ENCODE assay signal across 8 cellular contexts in the genomic region with DNA sequence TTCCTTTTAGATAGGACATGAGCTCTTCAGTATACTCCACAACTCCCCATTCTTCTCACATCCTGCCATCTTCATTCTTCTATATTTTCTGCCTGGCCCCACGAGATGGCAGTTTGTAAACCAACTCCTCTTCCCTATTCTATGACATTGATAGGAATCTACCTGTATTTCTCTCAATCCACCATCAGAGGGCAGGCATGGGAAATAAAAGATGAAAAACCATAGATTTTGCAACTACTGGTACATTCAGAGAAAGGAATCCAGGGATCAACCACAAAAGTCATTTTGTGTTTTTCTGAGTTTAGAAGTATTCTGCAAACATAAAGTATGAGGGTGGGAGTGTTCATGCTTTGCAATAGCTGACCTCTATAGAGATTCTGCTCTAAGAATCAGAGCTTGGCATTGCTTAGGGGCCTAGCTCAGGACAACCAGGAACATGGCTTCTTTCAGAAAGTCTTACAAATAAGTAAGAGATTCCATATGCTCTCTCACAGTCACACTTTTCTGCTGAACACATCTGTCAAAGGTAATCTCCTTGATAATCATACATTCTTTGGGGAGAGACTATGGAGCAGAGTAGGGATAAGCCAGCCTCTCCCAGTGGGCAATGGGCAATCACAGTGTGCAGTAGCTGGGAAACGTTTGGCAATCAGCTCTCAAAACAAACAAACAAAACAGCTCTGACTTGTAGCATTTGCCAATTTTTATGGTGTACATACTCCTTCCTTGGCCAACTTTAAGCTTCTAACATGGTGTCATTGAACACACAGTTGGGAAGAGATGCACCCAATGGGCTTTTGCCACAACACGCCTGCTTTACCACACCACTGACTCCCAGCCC. TPM values are rescaled to one million over a fixed set of nuclear protein-coding genes. Genes with fewer than 3 reads are reported as not detected.
DNase-seq lines count a peak whose midpoint lies in the region; ATAC-seq and TF ChIP-seq lines count a peak whose summit lies in the region.

No MANE protein-coding gene starts in this region.

- peak; percentile 69 for TF ChIP-seq RAD21 in SK-N-SH (IDR thresholded peaks at IDR 0.05; ENCODE audit: low read length)

- H3K27ac ChIP-seq in CD4-positive, alpha-beta T cell (ENCODE audit: low read depth, low read length): no peak overlapping the region
- H3K27ac ChIP-seq in SK-N-SH (ENCODE audit: low read depth in 2 of 2, low read length in 1 of 2): no peak overlapping the region
- H3K27ac ChIP-seq in neural progenitor cell: no peak overlapping the region

- H3K4me2 ChIP-seq in SK-N-SH (no peak overlapping the region), neural progenitor cell (no peak overlapping the region)

- POLR2A ChIA-PET in CD4-positive, alpha-beta T cell (lab: Charles Lee): no interaction called here
- POLR2A ChIA-PET in SK-N-SH (lab: Yijun Ruan, JAX): no interaction called here

- no peaks in the 10 kb centered on the region for H3K36me3 Mint-ChIP-seq in CD4-positive, alpha-beta T cell (ENCODE audit: low read depth)
- H3K36me3 Mint-ChIP-seq in neural progenitor cell: no peaks in the 10 kb centered on the region

- peaks cover 9% of the 10 kb centered on the region for H3K27me3 ChIP-seq in CD4-positive, alpha-beta T cell (ENCODE audit: control insufficient read depth, insufficient read depth, low read length)
- H3K27me3 ChIP-seq in SK-N-SH (ENCODE audit: insufficient read depth) (no peaks in the 10 kb centered on the region), neural progenitor cell (no peaks in the 10 kb centered on the region)

- H3K9me3 Mint-ChIP-seq in CD4-positive, alpha-beta T cell: no peaks in the 10 kb centered on the region
- H3K9me3 Mint-ChIP-seq in neural progenitor cell: no peaks in the 10 kb centered on the region

- H3K4me1 ChIP-seq in SK-N-SH (ENCODE audit: control insufficient read depth in 1 of 2, insufficient read depth in 2 of 2, low read depth in 1 of 2, low read length in 1 of 2): no peaks in the 10 kb centered on the region
- no peaks in the 10 kb centered on the region for H3K4me1 ChIP-seq in neural progenitor cell

- TF ChIP-seq EP300 in SK-N-SH (IDR thresholded peaks at IDR 0.05; ENCODE audit: borderline replicate concordance in 1 of 2, low read depth in 1 of 2, low read length in 1 of 2): no peak

- H3K79me2 ChIP-seq in SK-N-SH (ENCODE audit: insufficient read depth) (no peaks in the 10 kb centered on the region), neural progenitor cell (ENCODE audit: low read depth) (no peaks in the 10 kb centered on the region)

- CTCF ChIA-PET in CD4-positive, alpha-beta T cell (lab: Charles Lee): interaction anchor here (1.3 to 1.6 kb wide), 3 partner anchors 9 to 293 kb away, joined by 3 to 4 read pairs (median 4); no protein-coding TSS in a partner anchor
- CTCF ChIA-PET in SK-N-SH (lab: Yijun Ruan, JAX): interaction anchor here (0.6 to 4.4 kb wide), 19 partner anchors 9 to 303 kb away, joined by 3 to 26 read pairs (median 4); no protein-coding TSS in a partner anchor

- intact Hi-C loops in CD4-positive, alpha-beta T cell (cut with DNase I, micrococcal nuclease): loop anchor here (1.0 to 2.0 kb wide), 4 partner anchors 206 to 294 kb away; no protein-coding TSS in a partner anchor

- H2AFZ ChIP-seq in SK-N-SH (ENCODE audit: low read depth) (no peak overlapping the region), neural progenitor cell (replicated peaks) (no peak overlapping the region)

- no peaks in the 10 kb centered on the region for H4K20me1 ChIP-seq in SK-N-SH (ENCODE audit: insufficient read depth)
- H4K20me1 ChIP-seq in neural progenitor cell (ENCODE audit: low read depth): no peaks in the 10 kb centered on the region

- H3K4me3 ChIP-seq in SK-N-SH (ENCODE audit: low read depth in 2 of 2, low read length in 1 of 2) (no peak overlapping the region), neural progenitor cell (no peak overlapping the region)

- peak; percentile 69 for ATAC-seq in CD4-positive, alpha-beta T cell (ENCODE audit: poor library complexity)
- peak; percentile 63 for ATAC-seq in GM18868 (IDR thresholded peaks at IDR 0.05; ENCODE audit: unreplicated experiment)
- ATAC-seq in GM19467 (IDR thresholded peaks at IDR 0.05; ENCODE audit: unreplicated experiment): no peak
- ATAC-seq in GM21529 (IDR thresholded peaks at IDR 0.05; ENCODE audit: unreplicated experiment): no peak

- H3K9me3 ChIP-seq in CD4-positive, alpha-beta T cell (ENCODE audit: control insufficient read depth, low read length): no peaks in the 10 kb centered on the region
- H3K9me3 ChIP-seq in SK-N-SH (no peaks in the 10 kb centered on the region), neural progenitor cell (ENCODE audit: low read depth) (no peaks in the 10 kb centered on the region)

- H3K27me3 Mint-ChIP-seq in CD4-positive, alpha-beta T cell: peaks cover 32% of the 10 kb centered on the region
- peaks cover 6% of the 10 kb centered on the region for H3K27me3 Mint-ChIP-seq in neural progenitor cell (ENCODE audit: insufficient read depth, low read depth)

- 10% methylated on average over 3 of the region's 3 CpGs for WGBS in SK-N-SH (ENCODE audit: low lambda C conversion rate)

- H3K9ac ChIP-seq in SK-N-SH (no peak overlapping the region), neural progenitor cell (no peak overlapping the region)

- H3K4me1 Mint-ChIP-seq in CD4-positive, alpha-beta T cell (ENCODE audit: low read depth): no peaks in the 10 kb centered on the region
- H3K4me1 Mint-ChIP-seq in neural progenitor cell: no peaks in the 10 kb centered on the region

- no peak for DNase-seq in CD4-positive, alpha-beta T cell
- DNase-seq in NCI-H1048 (lab: John Stamatoyannopoulos, UW) (peak; percentile 15), SK-N-SH (peak; percentile 35), fibroblast of gingiva (ENCODE audit: low read depth) (peak; percentile 82), neural progenitor cell (ENCODE audit: low spot score) (peak; percentile 33)

- no peaks in the 10 kb centered on the region for H3F3A ChIP-seq in SK-N-SH (replicated peaks; ENCODE audit: insufficient read depth)
- H3F3A ChIP-seq in neural progenitor cell (ENCODE audit: low read depth): no peaks in the 10 kb centered on the region

- no peak overlapping the region for H3K27ac Mint-ChIP-seq in CD4-positive, alpha-beta T cell
- no peak overlapping the region for H3K27ac Mint-ChIP-seq in neural progenitor cell

- no peaks in the 10 kb centered on the region for H3K9me2 ChIP-seq in SK-N-SH

- H3K36me3 ChIP-seq in SK-N-SH (replicated peaks in 1 of 2; ENCODE audit: control insufficient read depth in 1 of 2, insufficient read depth in 2 of 2, low read length in 1 of 2): no peaks in the 10 kb centered on the region
- no peaks in the 10 kb centered on the region for H3K36me3 ChIP-seq in neural progenitor cell

- no peak overlapping the region for H3K4me3 Mint-ChIP-seq in CD4-positive, alpha-beta T cell
- H3K4me3 Mint-ChIP-seq in neural progenitor cell: no peak overlapping the region

- TF ChIP-seq CTCF in CD4-positive, alpha-beta T cell (IDR thresholded peaks at IDR 0.05): peak; percentile 67
- TF ChIP-seq CTCF in SK-N-SH (IDR thresholded peaks at IDR 0.05) (peak; percentile 67), neural progenitor cell (IDR thresholded peaks at IDR 0.05) (peak; percentile 68)

TF ChIP-seq in SK-N-SH, 30 proteins besides CTCF, POLR2A, EP300 and RAD21:
- TF ChIP-seq SMC3 (IDR thresholded peaks at IDR 0.05; ENCODE audit: low read depth, low read length): peak; percentile 41
- TF ChIP-seq GATA2 (CRISPR knock-in tag; IDR thresholded peaks at IDR 0.05): peak; percentile 74
- no peak for TF ChIP-seq NFIC (IDR thresholded peaks at IDR 0.05; ENCODE audit: borderline replicate concordance)

RNA-seq across cellular contexts. Expression of a gene that starts 43.1 kb away (rescaled TPM):
- 100 to 1,000 TPM; 166 to 171 TPM for total RNA-seq in CD4-positive, alpha-beta T cell
- 23.3 and 37.3 TPM in 2 replicates for polyA plus RNA-seq in SK-N-SH (2012; rRNA removed)
- polyA plus RNA-seq in SK-N-SH (2012; cell fraction: cytosol; rRNA removed): 24.7 and 27.3 TPM in 2 replicates
- 78.6 and 117 TPM in 2 replicates for polyA plus RNA-seq in SK-N-SH (2012; cell fraction: nucleus; rRNA removed)
- total RNA-seq in neural progenitor cell (ENCODE audit: low replicate concordance): 154 and 203 TPM in 2 replicates

Comparison
In these comparisons a context has a peak if more than half of its experiments do, and no peak if none do; other contexts are left out.
1. ATAC-seq: peak in CD4-positive, alpha-beta T cell (single experiment) and GM18868 (single experiment); none in GM19467 (single experiment) and GM21529 (single experiment).
2. DNase-seq: peak in NCI-H1048 (single experiment), SK-N-SH (single experiment), fibroblast of gingiva (single experiment) and neural progenitor cell (single experiment); none in CD4-positive, alpha-beta T cell (0 of 10).
3. Peak in every context shown above with its lines, with median percentiles within 50 percentile points of each other: CTCF ChIP-seq.